ENCODE assay signal across 21 cellular contexts in the genomic region with DNA sequence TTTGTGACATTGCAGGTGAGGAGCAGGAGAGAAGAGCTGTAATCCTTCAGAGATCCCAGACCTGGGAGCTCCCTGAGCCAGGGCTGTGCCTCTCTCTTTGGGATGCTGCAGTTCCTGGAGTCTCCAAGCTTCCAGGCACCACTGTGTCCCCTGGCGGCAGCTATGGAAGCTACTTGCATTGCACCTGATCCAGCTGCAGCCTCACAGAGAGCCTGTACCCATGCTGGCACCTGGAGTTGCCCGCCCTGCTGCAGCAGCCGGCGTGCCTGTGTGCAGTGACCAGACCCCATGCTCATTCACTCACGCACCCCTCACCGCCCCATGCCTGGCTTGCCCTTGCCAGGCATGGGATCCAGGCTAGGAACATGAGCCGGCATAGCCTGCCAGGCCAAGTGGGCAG.
"Had no signal": no experiment of that assay in that cellular context is flagged by ENCODE, and none has a peak within 500 bp of the region (broad histone marks: within the 10 kb centered on the region; RNA-seq: fewer than 3 reads in every experiment).

No MANE protein-coding gene starts in this region.

- H3K27me3 Mint-ChIP-seq: dendritic cell treated with granulocyte-macrophage colony-stimulating factor and Interleukin-4, amounts not matched to agents 40 ng/mL and 50 ng/mL, for 4 days; naive thymus-derived CD8-positive, alpha-beta T cell had no signal

- H3K36me3 Mint-ChIP-seq: naive thymus-derived CD8-positive, alpha-beta T cell had no signal

- DNase-seq: effector memory CD8-positive, alpha-beta T cell; esophagus squamous epithelium; glutamatergic neuron; kidney; left cardiac atrium; left ventricle myocardium superior; mammary epithelial cell; mucosa of descending colon; sigmoid colon; stimulated activated CD4-positive, alpha-beta T cell treated with anti-CD3 and anti-CD28 coated beads, Interleukin-12 subunit alpha, Interleukin-12 subunit beta, amount 100 ng/mL, for 4 hours; stimulated activated naive CD4-positive, alpha-beta T cell; tibial artery had no signal

- H3K27ac Mint-ChIP-seq: dendritic cell treated with granulocyte-macrophage colony-stimulating factor and Interleukin-4, amounts not matched to agents 40 ng/mL and 50 ng/mL, for 4 days; effector memory CD8-positive, alpha-beta T cell; naive thymus-derived CD8-positive, alpha-beta T cell had no signal

- H3K27me3 ChIP-seq: hepatocyte, sigmoid colon, suprapubic skin, upper lobe of left lung, vagina had no signal

- H3K36me3 ChIP-seq: esophagus squamous epithelium, gastroesophageal sphincter, sigmoid colon, suprapubic skin, tibial artery, upper lobe of left lung, vagina had no signal

- H3K4me3 Mint-ChIP-seq: dendritic cell treated with granulocyte-macrophage colony-stimulating factor and Interleukin-4, amounts not matched to agents 40 ng/mL and 50 ng/mL, for 4 days; effector memory CD8-positive, alpha-beta T cell; naive thymus-derived CD8-positive, alpha-beta T cell; neural crest cell had no signal

- H3K9me3 ChIP-seq: gastroesophageal sphincter, mucosa of descending colon, suprapubic skin, tibial artery, vagina had no signal

- ATAC-seq: effector memory CD8-positive, alpha-beta T cell; gastroesophageal sphincter; mucosa of descending colon; naive thymus-derived CD8-positive, alpha-beta T cell had no signal

- H3K4me1 Mint-ChIP-seq: neural crest cell had no signal

- H3K27ac ChIP-seq: esophagus squamous epithelium, gastroesophageal sphincter, hepatocyte, sigmoid colon, skin epidermis, suprapubic skin, tibial artery, upper lobe of left lung, vagina had no signal

- H3K4me1 ChIP-seq: esophagus squamous epithelium, gastroesophageal sphincter, sigmoid colon, vagina had no signal

- H3K4me3 ChIP-seq: esophagus squamous epithelium, gastroesophageal sphincter, hepatocyte, mucosa of descending colon, sigmoid colon, skin epidermis, suprapubic skin, tibial artery, upper lobe of left lung, vagina had no signal
